In the genomic region with DNA sequence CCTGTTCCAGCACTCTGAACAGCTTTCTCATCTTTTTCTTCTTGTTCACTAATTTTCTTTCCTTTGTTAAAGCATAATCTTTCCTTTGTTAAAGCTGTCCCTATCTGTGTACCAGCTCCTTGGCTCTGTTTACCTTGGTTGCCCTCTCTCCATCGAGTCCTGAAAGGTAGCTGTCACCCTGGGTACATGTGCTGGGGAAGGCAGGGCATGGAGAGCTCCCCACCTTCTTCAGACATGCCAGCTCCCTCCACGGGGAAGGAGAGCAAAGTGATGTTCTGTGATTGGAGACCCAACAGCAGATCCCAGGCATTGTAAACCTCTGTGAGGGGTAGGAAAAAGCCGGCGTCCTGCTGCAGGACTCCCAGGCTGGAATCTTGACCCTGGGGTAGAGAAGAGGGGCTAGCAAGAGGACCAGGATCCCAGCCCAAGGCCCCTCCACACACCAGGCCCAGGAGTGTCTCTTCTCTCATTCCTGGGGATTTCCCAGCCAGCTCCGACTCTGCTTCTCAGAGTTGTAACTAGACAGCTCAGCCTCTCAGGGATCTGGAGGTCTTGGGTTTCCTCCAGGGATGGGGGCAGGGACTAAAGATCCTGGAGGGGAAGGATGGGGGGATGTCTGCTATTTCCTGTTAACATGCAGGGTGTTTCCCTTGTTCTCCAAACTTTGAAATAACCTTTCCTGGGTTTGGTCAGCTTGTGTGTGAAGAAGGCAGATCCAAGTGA, we compare ENCODE assay signal across 13 cellular contexts. TPM values are rescaled to one million over a fixed set of nuclear protein-coding genes. Genes with fewer than 3 reads are reported as not detected.
A peak's percentile ranks its signal among the peaks of the same experiment; 100 is the strongest.
DNase-seq lines count a peak whose midpoint lies in the region; ATAC-seq, FAIRE-seq and TF ChIP-seq lines count a peak whose summit lies in the region.
"Had no signal": no experiment of that assay in that cellular context is flagged by ENCODE, and none has a peak within 500 bp of the region (broad histone marks: within the 10 kb centered on the region; RNA-seq: fewer than 3 reads in every experiment).

No MANE protein-coding gene starts in this region.

- peaks cover 36% of the 10 kb centered on the region for H3K4me1 Mint-ChIP-seq in astrocyte (ENCODE audit: low read depth, unreplicated experiment)

- H3K79me2 ChIP-seq in astrocyte (ENCODE audit: insufficient read depth, low read length), result no peaks in the 10 kb centered on the region
- no peaks in the 10 kb centered on the region for H3K79me2 ChIP-seq in HepG2 (ENCODE audit: insufficient read depth, low read length)

- H3K27ac ChIP-seq in A549 (peak overlapping the region; percentile 28 to 60; a peak in 3 of 6 replicates), astrocyte (ENCODE audit: low read depth, low read length) (peak overlapping the region; percentile 43), HepG2 (ENCODE audit: extremely low read length, insufficient read depth, low read length) (no peak overlapping the region), uterus (no peak overlapping the region)

- peak overlapping the region; percentile 27 for H3K4me2 ChIP-seq in A549
- H3K4me2 ChIP-seq in astrocyte (ENCODE audit: low read length), result peak overlapping the region; percentile 76
- no peak overlapping the region for H3K4me2 ChIP-seq in HepG2 (ENCODE audit: low read depth, low read length)

- no peak overlapping the region for H3K4me3 ChIP-seq in A549
- no peak overlapping the region for H3K4me3 ChIP-seq in astrocyte (ENCODE audit: insufficient read depth, low read depth, low read length)
- H3K4me3 ChIP-seq in HepG2 (replicated peaks in 1 of 3; ENCODE audit: insufficient read depth in 1 of 3, low read depth in 2 of 3, low read length in 3 of 3), result no peak overlapping the region
- no peak overlapping the region for H3K4me3 ChIP-seq in uterus
- H3K4me3 ChIP-seq: lung had no signal

- WGBS in A549 (ENCODE audit: missing lambda C conversion rate), result 42% methylated on average over 5 of the region's 5 CpGs
- WGBS in HepG2 (ENCODE audit: low lambda C conversion rate), result 0% methylated on average over 2 of the region's 5 CpGs

- no TSS peak for BruUV-seq in HepG2 (replicated peaks; lab: Mats Ljungman, UMichigan)

- in situ Hi-C loops in HepG2 (cut with HindIII; ENCODE audit: extremely low pct_ligation_motif_present, low pct_unique_long_range_greater_than_20kb), result no loop called here

- DNase-seq in A549 (ENCODE audit: low read depth in 1 of 2, low spot score in 1 of 2), result no peak
- peak; percentile 59 for DNase-seq in HT1080 (ENCODE audit: low read depth)
- DNase-seq in astrocyte (ENCODE audit: low read depth), result peak; percentile 55
- DNase-seq in iPS-NIHi11 (ENCODE audit: low spot score), result peak; percentile 38
- no peak for DNase-seq in HepG2 (ENCODE audit: low spot score)
- no peak for DNase-seq in uterus
- DNase-seq: activated CD4-positive, alpha-beta T cell treated with anti-CD3 and anti-CD28 coated beads for 1 hour; activated gamma-delta T cell; NCI-H345; SIG-M5 had no signal

- H3K27me3 Mint-ChIP-seq in astrocyte (ENCODE audit: low read depth, unreplicated experiment), result no peaks in the 10 kb centered on the region

- peaks cover 3% of the 10 kb centered on the region for H4K20me1 ChIP-seq in astrocyte (ENCODE audit: insufficient read depth, low read length)
- no peaks in the 10 kb centered on the region for H4K20me1 ChIP-seq in HepG2 (ENCODE audit: insufficient read depth, low read length)

- H3K36me3 ChIP-seq in astrocyte (ENCODE audit: insufficient read depth, low read length) (no peaks in the 10 kb centered on the region), HepG2 (replicated peaks in 1 of 2; ENCODE audit: control insufficient read depth in 1 of 2, insufficient read depth in 2 of 2, low read length in 2 of 2) (no peaks in the 10 kb centered on the region), uterus (no peaks in the 10 kb centered on the region)

- TF ChIP-seq POLR2A in A549 (IDR thresholded peaks at IDR 0.05; ENCODE audit: low read length) (no peak), HepG2 (IDR thresholded peaks at IDR 0.05; ENCODE audit: insufficient read depth in 1 of 2, low read depth in 2 of 2, low read length in 2 of 2) (no peak), uterus (IDR thresholded peaks at IDR 0.05) (no peak)

- H3K9me3 Mint-ChIP-seq in astrocyte (ENCODE audit: unreplicated experiment), result no peaks in the 10 kb centered on the region

- TF ChIP-seq RAD21 in A549 (conservative IDR thresholded peaks at IDR 0.05 in 1 of 2, IDR thresholded peaks at IDR 0.05 in 1 of 2) (no peak), HepG2 (CRISPR knock-in tag; IDR thresholded peaks at IDR 0.05) (no peak)

- CTCF ChIA-PET in A549 (lab: Yijun Ruan, JAX), result interaction anchor here (1.1 to 89.2 kb wide), 12 partner anchors 1 to 455 kb away, joined by 3 to 3627 read pairs (median 8); partner anchors contain the start of genes KLHDC8A, NUAK2, RBBP5 and TMCC2
- CTCF ChIA-PET in HepG2 (lab: Yijun Ruan, JAX; ENCODE audit: low intra/inter-chr PET ratio, low total read pairs), result no interaction called here

- TF ChIP-seq CTCF in A549 (IDR thresholded peaks at IDR 0.05) (no peak), astrocyte (IDR thresholded peaks at IDR 0.05; ENCODE audit: insufficient read depth, low read depth, low read length) (no peak), HepG2 (CRISPR knock-in tag; IDR thresholded peaks at IDR 0.05) (no peak), uterus (IDR thresholded peaks at IDR 0.05) (no peak)

- peak overlapping the region; percentile 77 for H3K27ac Mint-ChIP-seq in astrocyte (ENCODE audit: unreplicated experiment)

- H3K36me3 Mint-ChIP-seq in astrocyte (ENCODE audit: low read depth, unreplicated experiment), result no peaks in the 10 kb centered on the region

- no peak overlapping the region for H3K4me3 Mint-ChIP-seq in astrocyte (ENCODE audit: unreplicated experiment)

- H3K9ac ChIP-seq in astrocyte (ENCODE audit: low read length), result peak overlapping the region; percentile 61
- H3K9ac ChIP-seq in HepG2 (ENCODE audit: insufficient read depth, low read depth, low read length), result no peak overlapping the region

- H3K27me3 ChIP-seq in astrocyte (ENCODE audit: insufficient read depth, low read length) (no peaks in the 10 kb centered on the region), HepG2 (ENCODE audit: control insufficient read depth in 1 of 2, insufficient read depth in 2 of 2, low read length in 2 of 2) (peaks cover 6 to 48% of the 10 kb centered on the region in 2 experiments), uterus (no peaks in the 10 kb centered on the region)

- POLR2A ChIA-PET in A549 (lab: Yijun Ruan, JAX) (interaction anchor here (0.8 kb wide), 1 partner anchor 140 kb away, joined by 3 read pairs; the partner anchor contains the start of gene RBBP5), HepG2 (lab: Yijun Ruan, JAX) (no interaction called here)

- H3K9me3 ChIP-seq in A549 (no peaks in the 10 kb centered on the region), astrocyte (ENCODE audit: insufficient read depth, low read depth, low read length) (no peaks in the 10 kb centered on the region), HepG2 (ENCODE audit: low read length) (no peaks in the 10 kb centered on the region), uterus (no peaks in the 10 kb centered on the region)

- H3K4me1 ChIP-seq in A549 (peaks cover 34% of the 10 kb centered on the region), astrocyte (ENCODE audit: insufficient read depth, low read length) (peaks cover 36% of the 10 kb centered on the region), HepG2 (ENCODE audit: insufficient read depth, low read length) (peaks cover 22% of the 10 kb centered on the region), uterus (no peaks in the 10 kb centered on the region)

- no peak for TF ChIP-seq EP300 in A549 (IDR thresholded peaks at IDR 0.05)
- TF ChIP-seq EP300 in HepG2 (IDR thresholded peaks at IDR 0.05; ENCODE audit: low read depth in 2 of 2, low read length in 2 of 2), result no peak
- no peak for TF ChIP-seq EP300 in HepG2 (CRISPR knock-in tag; IDR thresholded peaks at IDR 0.05; ENCODE audit: borderline replicate concordance)

- intact Hi-C loops in HepG2 (cut with micrococcal nuclease; ENCODE audit: unreplicated experiment), result no loop called here
- intact Hi-C loops in uterus (cut with DNase I; ENCODE audit: low total_unique reads), result no loop called here

- ATAC-seq in A549 (peak in 1 of 2 experiments; percentile 60; a peak in 3 of 6 replicates), HepG2 (no peak), HG03354 (IDR thresholded peaks at IDR 0.05; ENCODE audit: poor library complexity, severe bottlenecking, unreplicated experiment) (no peak), GM19463 (IDR thresholded peaks at IDR 0.05; ENCODE audit: unreplicated experiment) (no peak)

- no peak for FAIRE-seq in A549 (lab: Jason Lieb, UNC)
- FAIRE-seq in astrocyte (lab: Jason Lieb, UNC), result no peak
- FAIRE-seq in HepG2 (lab: Jason Lieb, UNC), result no peak

- peak overlapping the region; percentile 37 for H2AFZ ChIP-seq in astrocyte (ENCODE audit: low read depth, low read length)
- H2AFZ ChIP-seq in HepG2 (ENCODE audit: low read length), result no peak overlapping the region

RNA-seq across cellular contexts. Expression of gene TMCC2, which starts 34.4 kb away (rescaled TPM):
- 1.6 and 1.7 TPM in 2 replicates for polyA plus RNA-seq in A549 (2011; rRNA removed)
- 3.3 and 3.8 TPM in 2 replicates for polyA plus RNA-seq in A549 (2012; cell fraction: cytosol; rRNA removed)
- 4.6 and 5.4 TPM in 2 replicates for polyA plus RNA-seq in A549 (2012; cell fraction: nucleus; rRNA removed)
- polyA plus RNA-seq in A549 (2017; fragmentation: RNase III; extraction: RNeasy Plus Mini Kit Qiagen cat#74134 plus additional on column Dnase treatment), result 2.9 to 3.7 TPM (median 3.2 TPM) in 3 replicates
- polyA minus RNA-seq in A549 (2011; rRNA and poly(A)+ RNA removed), result 2.6 and 3.4 TPM in 2 replicates
- total RNA-seq in HT1080 (2014; rRNA removed; shearing (Covaris generic)), result 1.5 and 2.3 TPM in 2 replicates
- 1.9 and 2.3 TPM in 2 replicates for polyA plus RNA-seq in HT1080 (2015; cell fraction: cytosol; rRNA removed)
- polyA plus RNA-seq in HT1080 (2015; cell fraction: nucleus; rRNA removed), result 1.6 and 1.8 TPM in 2 replicates
- 10.6 and 10.8 TPM in 2 replicates for total RNA-seq in astrocyte
- total RNA-seq in HepG2 (2016; rRNA removed; fragmentation: Illumina TruSeq; extraction: Trizol), result 0.21 and 0.24 TPM in 2 replicates
- total RNA-seq in HepG2 (2016; cell fraction: cytosol; rRNA removed; fragmentation: Illumina TruSeq; extraction: Trizol; ENCODE audit: low read depth), result 0.35 and 0.71 TPM in 2 replicates
- 0.13 and 0.22 TPM in 2 replicates for total RNA-seq in HepG2 (2016; cell fraction: insoluble cytoplasmic fraction; rRNA removed; fragmentation: Illumina TruSeq; extraction: Trizol)
- 0.19 and 0.24 TPM in 2 replicates for total RNA-seq in HepG2 (2016; cell fraction: membrane; rRNA removed; fragmentation: Illumina TruSeq; extraction: Trizol)
- total RNA-seq in HepG2 (2016; cell fraction: nucleus; rRNA removed; fragmentation: Illumina TruSeq; extraction: Trizol), result 0.28 and 0.37 TPM in 2 replicates
- 0.12 and 0.26 TPM in 2 replicates for polyA plus RNA-seq in HepG2 (2011; rRNA removed)
- 0.09 and 0.12 TPM in 2 replicates for polyA plus RNA-seq in HepG2 (2011; cell fraction: cytosol; rRNA removed)
- 0.23 and 0.36 TPM in 2 replicates for polyA plus RNA-seq in HepG2 (2011; cell fraction: nucleus; rRNA removed)
- 0.07 and 0.23 TPM in 2 replicates for polyA plus RNA-seq in HepG2 (2012)
- polyA plus RNA-seq in HepG2 (2016; cell fraction: cytosol; fragmentation: Illumina TruSeq; extraction: Trizol; ENCODE audit: low read depth), result 0.05 and 0.09 TPM in 2 replicates
- 0.11 and 0.27 TPM in 2 replicates for polyA plus RNA-seq in HepG2 (2016; cell fraction: insoluble cytoplasmic fraction; fragmentation: Illumina TruSeq; extraction: Trizol; ENCODE audit: low read depth)
- 0.16 and 0.31 TPM in 2 replicates for polyA plus RNA-seq in HepG2 (2016; cell fraction: membrane; fragmentation: Illumina TruSeq; extraction: Trizol; ENCODE audit: low read depth)
- polyA plus RNA-seq in HepG2 (2016; cell fraction: nucleus; fragmentation: Illumina TruSeq; extraction: Trizol; ENCODE audit: insufficient read depth, low read depth), result 0.20 and 0.56 TPM in 2 replicates
- 0.78 and 3.1 TPM in 2 replicates for polyA minus RNA-seq in HepG2 (2011; rRNA and poly(A)+ RNA removed; ENCODE audit: low replicate concordance)
- polyA minus RNA-seq in HepG2 (2011; cell fraction: cytosol; rRNA and poly(A)+ RNA removed), result not detected in 2 replicates
- 0.26 TPM in 1 of 2 replicates, not detected in the other for polyA minus RNA-seq in HepG2 (2011; cell fraction: nucleus; rRNA and poly(A)+ RNA removed)
- total RNA-seq in uterus, result 1 to 10 TPM; 2.4 to 6.1 (median 5.3) TPM

RNA-seq across cellular contexts. Expression of gene DSTYK, which starts 50.6 kb away (rescaled TPM):
- 8.5 and 9.0 TPM in 2 replicates for polyA plus RNA-seq in A549 (2011; rRNA removed)
- 2.5 and 3.1 TPM in 2 replicates for polyA plus RNA-seq in A549 (2012; cell fraction: cytosol; rRNA removed)
- polyA plus RNA-seq in A549 (2012; cell fraction: nucleus; rRNA removed), result 1.6 and 2.0 TPM in 2 replicates
- 8.5 to 8.7 TPM (median 8.6 TPM) in 3 replicates for polyA plus RNA-seq in A549 (2017; fragmentation: RNase III; extraction: RNeasy Plus Mini Kit Qiagen cat#74134 plus additional on column Dnase treatment)
- polyA minus RNA-seq in A549 (2011; rRNA and poly(A)+ RNA removed), result 10.2 and 10.9 TPM in 2 replicates
- total RNA-seq in HT1080 (2014; rRNA removed; shearing (Covaris generic)), result 4.6 and 5.1 TPM in 2 replicates
- 6.1 and 7.3 TPM in 2 replicates for polyA plus RNA-seq in HT1080 (2015; cell fraction: cytosol; rRNA removed)
- 6.4 and 6.8 TPM in 2 replicates for polyA plus RNA-seq in HT1080 (2015; cell fraction: nucleus; rRNA removed)
- 15.2 and 15.4 TPM in 2 replicates for total RNA-seq in astrocyte
- 4.8 and 6.1 TPM in 2 replicates for total RNA-seq in HepG2 (2016; rRNA removed; fragmentation: Illumina TruSeq; extraction: Trizol)
- 1.0 and 1.2 TPM in 2 replicates for total RNA-seq in HepG2 (2016; cell fraction: cytosol; rRNA removed; fragmentation: Illumina TruSeq; extraction: Trizol; ENCODE audit: low read depth)
- 4.8 and 5.9 TPM in 2 replicates for total RNA-seq in HepG2 (2016; cell fraction: insoluble cytoplasmic fraction; rRNA removed; fragmentation: Illumina TruSeq; extraction: Trizol)
- total RNA-seq in HepG2 (2016; cell fraction: membrane; rRNA removed; fragmentation: Illumina TruSeq; extraction: Trizol), result 2.2 and 2.7 TPM in 2 replicates
- 4.2 and 5.3 TPM in 2 replicates for total RNA-seq in HepG2 (2016; cell fraction: nucleus; rRNA removed; fragmentation: Illumina TruSeq; extraction: Trizol)
- polyA plus RNA-seq in HepG2 (2011; rRNA removed), result 2.5 and 2.6 TPM in 2 replicates
- 1.4 and 2.1 TPM in 2 replicates for polyA plus RNA-seq in HepG2 (2011; cell fraction: cytosol; rRNA removed)
- 1.4 and 1.5 TPM in 2 replicates for polyA plus RNA-seq in HepG2 (2011; cell fraction: nucleus; rRNA removed)
- 2.5 and 2.8 TPM in 2 replicates for polyA plus RNA-seq in HepG2 (2012)
- polyA plus RNA-seq in HepG2 (2016; cell fraction: cytosol; fragmentation: Illumina TruSeq; extraction: Trizol; ENCODE audit: low read depth), result 0.22 and 0.28 TPM in 2 replicates
- 3.7 TPM in 2 replicates for polyA plus RNA-seq in HepG2 (2016; cell fraction: insoluble cytoplasmic fraction; fragmentation: Illumina TruSeq; extraction: Trizol; ENCODE audit: low read depth)
- 0.66 and 0.70 TPM in 2 replicates for polyA plus RNA-seq in HepG2 (2016; cell fraction: membrane; fragmentation: Illumina TruSeq; extraction: Trizol; ENCODE audit: low read depth)
- polyA plus RNA-seq in HepG2 (2016; cell fraction: nucleus; fragmentation: Illumina TruSeq; extraction: Trizol; ENCODE audit: insufficient read depth, low read depth), result 3.9 and 4.3 TPM in 2 replicates
- 4.2 and 16.5 TPM in 2 replicates for polyA minus RNA-seq in HepG2 (2011; rRNA and poly(A)+ RNA removed; ENCODE audit: low replicate concordance)
- 2.4 and 2.5 TPM in 2 replicates for polyA minus RNA-seq in HepG2 (2011; cell fraction: cytosol; rRNA and poly(A)+ RNA removed)
- polyA minus RNA-seq in HepG2 (2011; cell fraction: nucleus; rRNA and poly(A)+ RNA removed), result 5.3 and 5.9 TPM in 2 replicates
- total RNA-seq in uterus, result 10 to 100 TPM in 2 of 4 donors, 1 to 10 TPM in 2; 7.9 to 26.9 (median 14.4) TPM

RNA-seq across cellular contexts. Expression of gene NUAK2, which starts 59.4 kb away (rescaled TPM):
- polyA plus RNA-seq in A549 (2011; rRNA removed) (22.6 and 29.7 TPM in 2 replicates), A549 (2017; fragmentation: RNase III; extraction: RNeasy Plus Mini Kit Qiagen cat#74134 plus additional on column Dnase treatment) (37.8 to 40.9 TPM (median 38.8 TPM) in 3 replicates), HepG2 (2011; rRNA removed) (0.68 and 0.75 TPM in 2 replicates)
- 31.1 and 44.6 TPM in 2 replicates for polyA plus RNA-seq in A549 (2012; cell fraction: cytosol; rRNA removed)
- polyA plus RNA-seq in A549 (2012; cell fraction: nucleus; rRNA removed), result 58.5 and 70.7 TPM in 2 replicates
- polyA minus RNA-seq in A549 (2011; rRNA and poly(A)+ RNA removed), result 34.3 and 54.4 TPM in 2 replicates
- total RNA-seq in HT1080 (2014; rRNA removed; shearing (Covaris generic)), result 1.8 and 2.2 TPM in 2 replicates
- 4.7 TPM in 2 replicates for polyA plus RNA-seq in HT1080 (2015; cell fraction: cytosol; rRNA removed)
- polyA plus RNA-seq in HT1080 (2015; cell fraction: nucleus; rRNA removed), result 10.2 and 11.0 TPM in 2 replicates
- total RNA-seq in astrocyte (35.3 and 49.4 TPM in 2 replicates), HepG2 (2016; rRNA removed; fragmentation: Illumina TruSeq; extraction: Trizol) (1.1 and 1.2 TPM in 2 replicates), uterus (1 to 10 TPM in 2 of 4 donors, under 1 TPM in 1, not detected in 1; 0.73 to 2.0 (median 1.5) TPM)
- total RNA-seq in HepG2 (2016; cell fraction: cytosol; rRNA removed; fragmentation: Illumina TruSeq; extraction: Trizol; ENCODE audit: low read depth), result 0.10 and 0.18 TPM in 2 replicates
- total RNA-seq in HepG2 (2016; cell fraction: insoluble cytoplasmic fraction; rRNA removed; fragmentation: Illumina TruSeq; extraction: Trizol), result 0.79 and 1.1 TPM in 2 replicates
- total RNA-seq in HepG2 (2016; cell fraction: membrane; rRNA removed; fragmentation: Illumina TruSeq; extraction: Trizol), result 0.65 and 0.71 TPM in 2 replicates
- 1.5 and 1.6 TPM in 2 replicates for total RNA-seq in HepG2 (2016; cell fraction: nucleus; rRNA removed; fragmentation: Illumina TruSeq; extraction: Trizol)
- polyA plus RNA-seq in HepG2 (2011; cell fraction: cytosol; rRNA removed), result 0.47 and 0.54 TPM in 2 replicates
- 1.2 TPM in 2 replicates for polyA plus RNA-seq in HepG2 (2011; cell fraction: nucleus; rRNA removed)
- 0.35 and 0.38 TPM in 2 replicates for polyA plus RNA-seq in HepG2 (2012)
- 0.17 and 0.19 TPM in 2 replicates for polyA plus RNA-seq in HepG2 (2016; cell fraction: cytosol; fragmentation: Illumina TruSeq; extraction: Trizol; ENCODE audit: low read depth)
- polyA plus RNA-seq in HepG2 (2016; cell fraction: insoluble cytoplasmic fraction; fragmentation: Illumina TruSeq; extraction: Trizol; ENCODE audit: low read depth), result 0.99 and 1.4 TPM in 2 replicates
- 0.41 and 0.78 TPM in 2 replicates for polyA plus RNA-seq in HepG2 (2016; cell fraction: membrane; fragmentation: Illumina TruSeq; extraction: Trizol; ENCODE audit: low read depth)
- polyA plus RNA-seq in HepG2 (2016; cell fraction: nucleus; fragmentation: Illumina TruSeq; extraction: Trizol; ENCODE audit: insufficient read depth, low read depth), result 2.5 and 3.1 TPM in 2 replicates
- polyA minus RNA-seq in HepG2 (2011; rRNA and poly(A)+ RNA removed; ENCODE audit: low replicate concordance), result 1.7 and 4.8 TPM in 2 replicates
- 0.89 and 1.3 TPM in 2 replicates for polyA minus RNA-seq in HepG2 (2011; cell fraction: cytosol; rRNA and poly(A)+ RNA removed)
- polyA minus RNA-seq in HepG2 (2011; cell fraction: nucleus; rRNA and poly(A)+ RNA removed), result 1.2 and 1.7 TPM in 2 replicates

Comparison
In these comparisons a context has a peak if more than half of its experiments do, and no peak if none do; other contexts are left out.
1. DNase-seq: peak in HT1080 (single experiment), astrocyte (single experiment) and iPS-NIHi11 (single experiment); none in A549 (0 of 2), HepG2 (single experiment) and uterus (0 of 2).
2. H3K27ac ChIP-seq: peak in A549 (2 of 2) and astrocyte (single experiment); none in HepG2 (single experiment) and uterus (0 of 2).
3. RNA of gene NUAK2, which starts 59.4 kb away (total RNA-seq): 35.3 to 49.4 TPM in astrocyte; 1.8 to 2.2 TPM in HT1080, 0.73 to 2.0 TPM in uterus and 0.10 to 1.6 TPM in HepG2; every median in the first group is over 10 times any median in the second.